ENCODE assay signal across 21 cellular contexts in genomic region chr6:137121401-137121997, GRCh38. TPM values are rescaled to one million over a fixed set of nuclear protein-coding genes. Genes with fewer than 3 reads are reported as not detected.
DNase-seq lines count a peak whose midpoint lies in the region; ATAC-seq and TF ChIP-seq lines count a peak whose summit lies in the region.
"Had no signal": no experiment of that assay in that cellular context is flagged by ENCODE, and none has a peak within 500 bp of the region (broad histone marks: within the 10 kb centered on the region; RNA-seq: fewer than 3 reads in every experiment).

No MANE protein-coding gene starts in this region.

- no peak for DNase-seq in T-helper 1 cell
- DNase-seq in activated B cell treated with CpG ODN at 0.5 μM for 24 hours = no peak
- DNase-seq in stimulated activated naive B cell treated with anti-CD40 and anti-IgM and Interleukin-4, amounts not matched to agents 10 μg/mL and 1 μg/mL and 100 μg/mL, for 72 hours = no peak
- no peak for DNase-seq in SW 1271 (lab: John Stamatoyannopoulos, UW)
- no peak for DNase-seq in activated CD4-positive, alpha-beta T cell treated with anti-CD3 and anti-CD28 coated beads for 1 hour
- DNase-seq in putamen (ENCODE audit: low spot score) = no peak
- DNase-seq: 8988T; activated naive CD8-positive, alpha-beta T cell treated with anti-CD3 and anti-CD28 coated beads for 36 hours; CD4-positive, CD25-positive, alpha-beta regulatory T cell; left ventricle myocardium superior; naive thymus-derived CD4-positive, alpha-beta T cell; NCI-H1694; NCI-H526; stimulated activated CD4-positive, alpha-beta T cell treated with anti-CD3 and anti-CD28 coated beads, Interleukin-15, amount 100 ng/mL, for 24 hours had no signal

- H3K27me3 Mint-ChIP-seq in T-helper 1 cell treated with Interleukin-12 subunit alpha and Interleukin-12 subunit beta and Interleukin-4 antibody, amounts not matched to agents 30 μg/mL and 1 μg/mL, for 36 hours (ENCODE audit: low read depth) = no peaks in the 10 kb centered on the region
- H3K27me3 Mint-ChIP-seq in activated B cell treated with CpG ODN at 0.5 μM for 24 hours = no peaks in the 10 kb centered on the region
- no peaks in the 10 kb centered on the region for H3K27me3 Mint-ChIP-seq in stimulated activated naive B cell treated with anti-CD40 and anti-IgM and Interleukin-4, amounts not matched to agents 10 μg/mL and 1 μg/mL and 100 μg/mL, for 72 hours
- H3K27me3 Mint-ChIP-seq: activated naive CD8-positive, alpha-beta T cell treated with anti-CD3 and anti-CD28 coated beads for 36 hours had no signal

- peaks cover 16% of the 10 kb centered on the region for H3K36me3 Mint-ChIP-seq in T-helper 1 cell treated with Interleukin-12 subunit alpha and Interleukin-12 subunit beta and Interleukin-4 antibody, amounts not matched to agents 30 μg/mL and 1 μg/mL, for 36 hours (ENCODE audit: low read depth)
- H3K36me3 Mint-ChIP-seq in activated B cell treated with CpG ODN at 0.5 μM for 24 hours (ENCODE audit: low read depth) = peaks cover 5% of the 10 kb centered on the region
- peaks cover 0 to 4% of the 10 kb centered on the region in 2 donors for H3K36me3 Mint-ChIP-seq in stimulated activated naive B cell treated with anti-CD40 and anti-IgM and Interleukin-4, amounts not matched to agents 10 μg/mL and 1 μg/mL and 100 μg/mL, for 72 hours
- H3K36me3 Mint-ChIP-seq: activated naive CD8-positive, alpha-beta T cell treated with anti-CD3 and anti-CD28 coated beads for 36 hours; CD4-positive, CD25-positive, alpha-beta regulatory T cell had no signal

- H3K4me1 Mint-ChIP-seq in T-helper 1 cell treated with Interleukin-12 subunit alpha and Interleukin-12 subunit beta and Interleukin-4 antibody, amounts not matched to agents 30 μg/mL and 1 μg/mL, for 36 hours (ENCODE audit: low read depth) = peaks cover 15% of the 10 kb centered on the region
- peaks cover 44% of the 10 kb centered on the region for H3K4me1 Mint-ChIP-seq in activated B cell treated with CpG ODN at 0.5 μM for 24 hours
- H3K4me1 Mint-ChIP-seq in stimulated activated naive B cell treated with anti-CD40 and anti-IgM and Interleukin-4, amounts not matched to agents 10 μg/mL and 1 μg/mL and 100 μg/mL, for 72 hours = peaks cover 14 to 36% of the 10 kb centered on the region in 2 donors
- H3K4me1 Mint-ChIP-seq: activated naive CD8-positive, alpha-beta T cell treated with anti-CD3 and anti-CD28 coated beads for 36 hours; CD4-positive, CD25-positive, alpha-beta regulatory T cell had no signal

- H3K4me3 Mint-ChIP-seq in T-helper 1 cell treated with Interleukin-12 subunit alpha and Interleukin-12 subunit beta and Interleukin-4 antibody, amounts not matched to agents 30 μg/mL and 1 μg/mL, for 36 hours = peak overlapping the region; percentile 38
- peak overlapping the region; percentile 70 for H3K4me3 Mint-ChIP-seq in activated B cell treated with CpG ODN at 0.5 μM for 24 hours
- H3K4me3 Mint-ChIP-seq in stimulated activated naive B cell treated with anti-CD40 and anti-IgM and Interleukin-4, amounts not matched to agents 10 μg/mL and 1 μg/mL and 100 μg/mL, for 72 hours = peak overlapping the region; percentile 30 to 75
- H3K4me3 Mint-ChIP-seq: activated naive CD8-positive, alpha-beta T cell treated with anti-CD3 and anti-CD28 coated beads for 36 hours; CD4-positive, CD25-positive, alpha-beta regulatory T cell had no signal

- intact Hi-C loops in activated B cell treated with CpG ODN at 0.5 μM for 24 hours (cut with micrococcal nuclease) = loop anchor here (1.0 kb wide), 1 partner anchor 18 kb away; no protein-coding TSS in a partner anchor

- CTCF ChIA-PET in activated B cell treated with CpG ODN at 0.5 μM for 24 hours (lab: Charles Lee) = interaction anchor here (0.7 to 2.3 kb wide), 7 partner anchors 12 to 45 kb away, joined by 3 to 11 read pairs (median 8); no protein-coding TSS in a partner anchor

- peaks cover 32% of the 10 kb centered on the region for H3K9me3 Mint-ChIP-seq in T-helper 1 cell treated with Interleukin-12 subunit alpha and Interleukin-12 subunit beta and Interleukin-4 antibody, amounts not matched to agents 30 μg/mL and 1 μg/mL, for 36 hours
- peaks cover 7% of the 10 kb centered on the region for H3K9me3 Mint-ChIP-seq in activated B cell treated with CpG ODN at 0.5 μM for 24 hours
- H3K9me3 Mint-ChIP-seq in stimulated activated naive B cell treated with anti-CD40 and anti-IgM and Interleukin-4, amounts not matched to agents 10 μg/mL and 1 μg/mL and 100 μg/mL, for 72 hours = peaks cover 4 to 6% of the 10 kb centered on the region in 2 donors

- ATAC-seq in HG02885 (IDR thresholded peaks at IDR 0.05; ENCODE audit: poor library complexity, unreplicated experiment) = peak; percentile 54
- ATAC-seq in activated B cell treated with CpG ODN at 0.5 μM for 24 hours (ENCODE audit: low read depth) = peak; percentile 58
- ATAC-seq in stimulated activated naive B cell treated with anti-CD40 and anti-IgM and Interleukin-4, amounts not matched to agents 10 μg/mL and 1 μg/mL and 100 μg/mL, for 72 hours (replicated peaks) = peak; percentile 53 to 58
- ATAC-seq: activated CD4-positive, CD25-positive, alpha-beta regulatory T cell treated with anti-CD3 and anti-CD28 coated beads, Interleukin-2, amount 50 U/mL, for 24 hours; left ventricle myocardium superior; naive thymus-derived CD4-positive, alpha-beta T cell; Panc1 had no signal

- H3K27ac Mint-ChIP-seq in T-helper 1 cell treated with Interleukin-12 subunit alpha and Interleukin-12 subunit beta and Interleukin-4 antibody, amounts not matched to agents 30 μg/mL and 1 μg/mL, for 36 hours = no peak overlapping the region
- peak overlapping the region; percentile 91 for H3K27ac Mint-ChIP-seq in activated B cell treated with CpG ODN at 0.5 μM for 24 hours
- peak overlapping the region; percentile 61 for H3K27ac Mint-ChIP-seq in stimulated activated naive B cell treated with anti-CD40 and anti-IgM and Interleukin-4, amounts not matched to agents 10 μg/mL and 1 μg/mL and 100 μg/mL, for 72 hours
- H3K27ac Mint-ChIP-seq: activated naive CD8-positive, alpha-beta T cell treated with anti-CD3 and anti-CD28 coated beads for 36 hours; CD4-positive, CD25-positive, alpha-beta regulatory T cell had no signal

- TF ChIP-seq CTCF in activated B cell treated with CpG ODN at 0.5 μM for 24 hours (IDR thresholded peaks at IDR 0.05) = no peak

- POLR2A ChIA-PET in activated B cell treated with CpG ODN at 0.5 μM for 24 hours (lab: Charles Lee) = interaction anchor here (1.3 to 2.1 kb wide), 5 partner anchors 15 to 45 kb away, joined by 4 to 14 read pairs (median 7); no protein-coding TSS in a partner anchor

RNA-seq across cellular contexts. Expression of gene IL22RA2, which starts 51.9 kb away (rescaled TPM):
- not detected in 2 replicates for total RNA-seq in activated B cell treated with CpG ODN at 0.5 μM for 24 hours
- total RNA-seq: activated naive CD8-positive, alpha-beta T cell treated with anti-CD3 and anti-CD28 coated beads for 36 hours; CD4-positive, CD25-positive, alpha-beta regulatory T cell; H4; left ventricle myocardium superior; LHCN-M2; naive thymus-derived CD4-positive, alpha-beta T cell; pulmonary artery endothelial cell had no signal
